ENCODE assay signal across 16 cellular contexts in genomic region chr15:66831801-66832390, GRCh38.
"Had no signal": no experiment of that assay in that cellular context is flagged by ENCODE, and none has a peak within 500 bp of the region (broad histone marks: within the 10 kb centered on the region; RNA-seq: fewer than 3 reads in every experiment).

No MANE protein-coding gene starts in this region.

- H3K27ac Mint-ChIP-seq: activated CD4-positive, alpha-beta T cell treated with anti-CD3 and anti-CD28 coated beads, Interleukin-2, amount 10 ng/mL, durations not matched to agents 7 days and 5 days; activated naive CD8-positive, alpha-beta T cell treated with anti-CD3 and anti-CD28 coated beads for 36 hours; activated T-cell treated with anti-CD3 and anti-CD28 coated beads, Interleukin-2, amount 50 U/mL, for 24 hours; T-helper 1 cell treated with Interleukin-12 subunit alpha and Interleukin-12 subunit beta and Interleukin-4 antibody, amounts not matched to agents 30 μg/mL and 1 μg/mL, for 36 hours had no signal

- H3K4me3 Mint-ChIP-seq: activated CD4-positive, alpha-beta T cell treated with anti-CD3 and anti-CD28 coated beads, Interleukin-2, amount 10 ng/mL, durations not matched to agents 7 days and 5 days; activated naive CD8-positive, alpha-beta T cell treated with anti-CD3 and anti-CD28 coated beads for 36 hours; activated T-cell treated with anti-CD3 and anti-CD28 coated beads, Interleukin-2, amount 50 U/mL, for 24 hours; neural crest cell; T-helper 1 cell treated with Interleukin-12 subunit alpha and Interleukin-12 subunit beta and Interleukin-4 antibody, amounts not matched to agents 30 μg/mL and 1 μg/mL, for 36 hours had no signal

- H3K4me1 Mint-ChIP-seq: activated CD4-positive, alpha-beta T cell treated with anti-CD3 and anti-CD28 coated beads, Interleukin-2, amount 10 ng/mL, durations not matched to agents 7 days and 5 days; activated naive CD8-positive, alpha-beta T cell treated with anti-CD3 and anti-CD28 coated beads for 36 hours had no signal

- DNase-seq: activated B cell treated with CpG ODN at 0.5 μM for 24 hours; activated CD4-positive, alpha-beta T cell treated with anti-CD3 and anti-CD28 coated beads, Interleukin-2, amount 10 ng/mL, durations not matched to agents 7 days and 5 days; activated gamma-delta T cell treated with Interleukin-2 at 50 U/mL for 16 hours; activated naive CD8-positive, alpha-beta T cell treated with anti-CD3 and anti-CD28 coated beads for 36 hours; activated T-cell treated with anti-CD3 and anti-CD28 coated beads, Interleukin-2, amount 50 U/mL, for 24 hours; anterior cingulate cortex; heart left ventricle; mesendoderm; transverse colon had no signal

- H3K27me3 Mint-ChIP-seq: activated B cell treated with CpG ODN at 0.5 μM for 24 hours; activated naive CD8-positive, alpha-beta T cell treated with anti-CD3 and anti-CD28 coated beads for 36 hours had no signal

- FAIRE-seq: endothelial cell of umbilical vein, frontal cortex, islet of Langerhans had no signal

- H3K9me3 Mint-ChIP-seq: activated B cell treated with CpG ODN at 0.5 μM for 24 hours; activated CD4-positive, alpha-beta T cell treated with anti-CD3 and anti-CD28 coated beads, Interleukin-2, amount 10 ng/mL, durations not matched to agents 7 days and 5 days; activated naive CD8-positive, alpha-beta T cell treated with anti-CD3 and anti-CD28 coated beads for 36 hours; activated T-cell treated with anti-CD3 and anti-CD28 coated beads, Interleukin-2, amount 50 U/mL, for 24 hours; neural crest cell; T-helper 1 cell treated with Interleukin-12 subunit alpha and Interleukin-12 subunit beta and Interleukin-4 antibody, amounts not matched to agents 30 μg/mL and 1 μg/mL, for 36 hours had no signal

- H3K36me3 Mint-ChIP-seq: activated naive CD8-positive, alpha-beta T cell treated with anti-CD3 and anti-CD28 coated beads for 36 hours had no signal

- ATAC-seq: heart left ventricle, left lobe of liver, SK-N-SH treated with all-trans-retinoic acid at 6 μM for 48 hours had no signal
